ENCODE assay signal across 8 cellular contexts in the genomic region with DNA sequence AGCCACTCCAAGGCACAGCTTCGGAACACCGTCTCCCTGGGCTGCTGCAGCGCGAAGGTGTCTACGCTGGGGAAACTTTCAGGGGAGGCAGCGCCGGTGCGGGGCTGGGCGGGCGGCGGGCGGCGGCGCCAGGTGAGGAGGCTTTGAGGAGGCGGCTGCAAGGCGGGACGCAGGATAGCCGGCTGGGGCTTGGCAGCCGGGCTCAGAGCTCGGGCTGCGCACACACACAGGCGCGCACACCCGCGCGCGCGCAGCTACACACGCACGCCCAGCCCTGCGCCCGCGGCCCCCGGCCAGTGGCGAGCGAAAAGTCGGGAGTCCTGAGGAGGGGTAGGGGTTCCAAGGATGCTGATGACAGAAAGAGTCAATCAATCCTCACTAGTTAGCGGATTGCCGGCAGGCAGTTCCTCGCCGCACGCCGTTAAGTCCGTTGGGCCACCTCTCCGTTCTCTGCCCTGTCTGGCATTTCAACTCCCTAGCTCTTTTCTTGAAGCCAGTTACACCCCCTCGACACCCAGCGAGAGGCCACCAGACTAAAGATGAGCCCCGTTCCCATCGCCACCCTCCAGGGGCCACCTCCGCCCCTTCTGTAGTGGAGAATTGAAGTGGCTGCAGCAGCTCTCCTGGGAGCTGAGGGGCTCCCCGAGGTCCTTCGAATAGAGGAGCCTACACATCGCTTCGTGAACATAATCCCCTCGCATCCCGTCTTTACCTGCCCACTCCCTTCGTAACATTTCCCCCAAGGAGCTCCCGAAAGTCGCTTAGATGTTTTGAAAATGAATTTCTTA. TPM values are rescaled to one million over a fixed set of nuclear protein-coding genes. Genes with fewer than 3 reads are reported as not detected.
DNase-seq lines count a peak whose midpoint lies in the region; ATAC-seq, FAIRE-seq and TF ChIP-seq lines count a peak whose summit lies in the region.

Gene LINGO2, minus strand, starts transcription at position 228 of the 788 bp plus-strand sequence.

- DNase-seq in activated CD4-positive, alpha-beta T cell treated with anti-CD3 and anti-CD28 coated beads, Interleukin-2, amount 10 ng/mL, durations not matched to agents 24 days and 14 days, result no peak
- DNase-seq in activated CD4-positive, alpha-beta T cell treated with anti-CD3 and anti-CD28 coated beads, Interleukin-2, amount 50 U/mL, for 4 hours, result no peak
- DNase-seq in left ventricle myocardium inferior (no peak), retina (peak; percentile 94), GM19239 (ENCODE audit: insufficient read length, low spot score) (no peak), SW 1271 (lab: John Stamatoyannopoulos, UW) (no peak), AG08396 (ENCODE audit: low spot score) (no peak)

- H3K4me3 ChIP-seq in left ventricle myocardium inferior, result peak within 1 kb of the TSS; percentile 56

- H3K36me3 ChIP-seq in left ventricle myocardium inferior, result no peaks in the 10 kb centered on the region

- H3K4me1 Mint-ChIP-seq in activated CD4-positive, alpha-beta T cell treated with anti-CD3 and anti-CD28 coated beads, Interleukin-2, amount 10 ng/mL, durations not matched to agents 24 days and 14 days, result peaks cover 2% of the 10 kb centered on the region

- peaks cover 52% of the 10 kb centered on the region for H3K27me3 Mint-ChIP-seq in activated CD4-positive, alpha-beta T cell treated with anti-CD3 and anti-CD28 coated beads, Interleukin-2, amount 10 ng/mL, durations not matched to agents 24 days and 14 days

- H3K9me3 Mint-ChIP-seq in activated CD4-positive, alpha-beta T cell treated with anti-CD3 and anti-CD28 coated beads, Interleukin-2, amount 10 ng/mL, durations not matched to agents 24 days and 14 days, result no peaks in the 10 kb centered on the region

- peak; percentile 70 for ATAC-seq in SK-N-SH treated with all-trans-retinoic acid at 6 μM for 48 hours

- no peak for TF ChIP-seq CTCF in left ventricle myocardium inferior (IDR thresholded peaks at IDR 0.05; ENCODE audit: borderline replicate concordance)

- H3K36me3 Mint-ChIP-seq in activated CD4-positive, alpha-beta T cell treated with anti-CD3 and anti-CD28 coated beads, Interleukin-2, amount 10 ng/mL, durations not matched to agents 24 days and 14 days (ENCODE audit: low read depth), result no peaks in the 10 kb centered on the region

- no peaks in the 10 kb centered on the region for H3K9me3 ChIP-seq in left ventricle myocardium inferior (replicated peaks)

- no peak within 1 kb of the TSS for H3K27ac ChIP-seq in left ventricle myocardium inferior (replicated peaks)

- no peak for FAIRE-seq in GM19239 (lab: Jason Lieb, UNC)

- H3K27ac Mint-ChIP-seq in activated CD4-positive, alpha-beta T cell treated with anti-CD3 and anti-CD28 coated beads, Interleukin-2, amount 10 ng/mL, durations not matched to agents 24 days and 14 days, result no peak within 1 kb of the TSS

- intact Hi-C loops in activated CD4-positive, alpha-beta T cell treated with anti-CD3 and anti-CD28 coated beads, Interleukin-2, amount 10 ng/mL, durations not matched to agents 24 days and 14 days (cut with micrococcal nuclease), result loop anchor here (5.0 kb wide), 1 partner anchor 1486 kb away; no protein-coding TSS in a partner anchor
- intact Hi-C loops in left ventricle myocardium inferior (cut with micrococcal nuclease), result no loop called here

- peaks cover 28% of the 10 kb centered on the region for H3K4me1 ChIP-seq in left ventricle myocardium inferior

- peak within 1 kb of the TSS; percentile 34 for H3K4me3 Mint-ChIP-seq in activated CD4-positive, alpha-beta T cell treated with anti-CD3 and anti-CD28 coated beads, Interleukin-2, amount 10 ng/mL, durations not matched to agents 24 days and 14 days

- H3K27me3 ChIP-seq in left ventricle myocardium inferior (ENCODE audit: low read depth), result peaks cover 94% of the 10 kb centered on the region

TF ChIP-seq in SK-N-SH treated with all-trans-retinoic acid at 6 μM for 48 hours, 23 proteins besides CTCF, POLR2A, EP300 and RAD21 (continues in another document):
- TF ChIP-seq ESRRG (CRISPR knock-in tag; IDR thresholded peaks at IDR 0.05) (no peak), RARB (CRISPR knock-in tag; IDR thresholded peaks at IDR 0.05) (no peak), ZNF70 (CRISPR knock-in tag; IDR thresholded peaks at IDR 0.05) (no peak), BACH2 (CRISPR knock-in tag; IDR thresholded peaks at IDR 0.05; ENCODE audit: borderline replicate concordance) (no peak), ZFP30 (CRISPR knock-in tag; IDR thresholded peaks at IDR 0.05) (no peak), CSDC2 (CRISPR knock-in tag; IDR thresholded peaks at IDR 0.05) (no peak), ZNF565 (CRISPR knock-in tag; conservative IDR thresholded peaks at IDR 0.05; ENCODE audit: low read depth) (no peak), ZFP3 (CRISPR knock-in tag; IDR thresholded peaks at IDR 0.05) (no peak), ARNTL (CRISPR knock-in tag; IDR thresholded peaks at IDR 0.05; ENCODE audit: borderline replicate concordance, low read depth) (no peak), OSR1 (CRISPR knock-in tag; IDR thresholded peaks at IDR 0.05) (no peak), ZC3H10 (CRISPR knock-in tag; IDR thresholded peaks at IDR 0.05) (no peak), PPARA (CRISPR knock-in tag; IDR thresholded peaks at IDR 0.05; ENCODE audit: borderline replicate concordance) (no peak), ZNF8 (CRISPR knock-in tag; IDR thresholded peaks at IDR 0.05) (no peak), TSHZ2 (CRISPR knock-in tag; IDR thresholded peaks at IDR 0.05) (no peak)
- TF ChIP-seq, protein P1, sequence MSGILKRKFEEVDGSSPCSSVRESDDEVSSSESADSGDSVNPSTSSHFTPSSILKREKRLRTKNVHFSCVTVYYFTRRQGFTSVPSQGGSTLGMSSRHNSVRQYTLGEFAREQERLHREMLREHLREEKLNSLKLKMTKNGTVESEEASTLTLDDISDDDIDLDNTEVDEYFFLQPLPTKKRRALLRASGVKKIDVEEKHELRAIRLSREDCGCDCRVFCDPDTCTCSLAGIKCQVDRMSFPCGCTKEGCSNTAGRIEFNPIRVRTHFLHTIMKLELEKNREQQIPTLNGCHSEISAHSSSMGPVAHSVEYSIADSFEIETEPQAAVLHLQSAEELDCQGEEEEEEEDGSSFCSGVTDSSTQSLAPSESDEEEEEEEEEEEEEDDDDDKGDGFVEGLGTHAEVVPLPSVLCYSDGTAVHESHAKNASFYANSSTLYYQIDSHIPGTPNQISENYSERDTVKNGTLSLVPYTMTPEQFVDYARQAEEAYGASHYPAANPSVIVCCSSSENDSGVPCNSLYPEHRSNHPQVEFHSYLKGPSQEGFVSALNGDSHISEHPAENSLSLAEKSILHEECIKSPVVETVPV (CRISPR knock-in tag; IDR thresholded peaks at IDR 0.05), result no peak
- TF ChIP-seq, protein P2, sequence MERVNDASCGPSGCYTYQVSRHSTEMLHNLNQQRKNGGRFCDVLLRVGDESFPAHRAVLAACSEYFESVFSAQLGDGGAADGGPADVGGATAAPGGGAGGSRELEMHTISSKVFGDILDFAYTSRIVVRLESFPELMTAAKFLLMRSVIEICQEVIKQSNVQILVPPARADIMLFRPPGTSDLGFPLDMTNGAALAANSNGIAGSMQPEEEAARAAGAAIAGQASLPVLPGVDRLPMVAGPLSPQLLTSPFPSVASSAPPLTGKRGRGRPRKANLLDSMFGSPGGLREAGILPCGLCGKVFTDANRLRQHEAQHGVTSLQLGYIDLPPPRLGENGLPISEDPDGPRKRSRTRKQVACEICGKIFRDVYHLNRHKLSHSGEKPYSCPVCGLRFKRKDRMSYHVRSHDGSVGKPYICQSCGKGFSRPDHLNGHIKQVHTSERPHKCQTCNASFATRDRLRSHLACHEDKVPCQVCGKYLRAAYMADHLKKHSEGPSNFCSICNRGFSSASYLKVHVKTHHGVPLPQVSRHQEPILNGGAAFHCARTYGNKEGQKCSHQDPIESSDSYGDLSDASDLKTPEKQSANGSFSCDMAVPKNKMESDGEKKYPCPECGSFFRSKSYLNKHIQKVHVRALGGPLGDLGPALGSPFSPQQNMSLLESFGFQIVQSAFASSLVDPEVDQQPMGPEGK (CRISPR knock-in tag; IDR thresholded peaks at IDR 0.05; ENCODE audit: borderline replicate concordance), result no peak
- TF ChIP-seq, protein P3, sequence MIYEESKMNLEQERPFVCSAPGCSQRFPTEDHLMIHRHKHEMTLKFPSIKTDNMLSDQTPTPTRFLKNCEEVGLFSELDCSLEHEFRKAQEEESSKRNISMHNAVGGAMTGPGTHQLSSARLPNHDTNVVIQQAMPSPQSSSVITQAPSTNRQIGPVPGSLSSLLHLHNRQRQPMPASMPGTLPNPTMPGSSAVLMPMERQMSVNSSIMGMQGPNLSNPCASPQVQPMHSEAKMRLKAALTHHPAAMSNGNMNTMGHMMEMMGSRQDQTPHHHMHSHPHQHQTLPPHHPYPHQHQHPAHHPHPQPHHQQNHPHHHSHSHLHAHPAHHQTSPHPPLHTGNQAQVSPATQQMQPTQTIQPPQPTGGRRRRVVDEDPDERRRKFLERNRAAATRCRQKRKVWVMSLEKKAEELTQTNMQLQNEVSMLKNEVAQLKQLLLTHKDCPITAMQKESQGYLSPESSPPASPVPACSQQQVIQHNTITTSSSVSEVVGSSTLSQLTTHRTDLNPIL (CRISPR knock-in tag; IDR thresholded peaks at IDR 0.05; ENCODE audit: low read depth), result no peak

RNA-seq across cellular contexts. Expression of gene LINGO2, which starts in this region (rescaled TPM):
- not detected in 2 replicates for total RNA-seq in activated CD4-positive, alpha-beta T cell treated with anti-CD3 and anti-CD28 coated beads, Interleukin-2, amount 10 ng/mL, durations not matched to agents 24 days and 14 days
- total RNA-seq in left ventricle myocardium inferior, result not detected
